Comparison of ENCODE assay signal across 8 cellular contexts in the genomic region with DNA sequence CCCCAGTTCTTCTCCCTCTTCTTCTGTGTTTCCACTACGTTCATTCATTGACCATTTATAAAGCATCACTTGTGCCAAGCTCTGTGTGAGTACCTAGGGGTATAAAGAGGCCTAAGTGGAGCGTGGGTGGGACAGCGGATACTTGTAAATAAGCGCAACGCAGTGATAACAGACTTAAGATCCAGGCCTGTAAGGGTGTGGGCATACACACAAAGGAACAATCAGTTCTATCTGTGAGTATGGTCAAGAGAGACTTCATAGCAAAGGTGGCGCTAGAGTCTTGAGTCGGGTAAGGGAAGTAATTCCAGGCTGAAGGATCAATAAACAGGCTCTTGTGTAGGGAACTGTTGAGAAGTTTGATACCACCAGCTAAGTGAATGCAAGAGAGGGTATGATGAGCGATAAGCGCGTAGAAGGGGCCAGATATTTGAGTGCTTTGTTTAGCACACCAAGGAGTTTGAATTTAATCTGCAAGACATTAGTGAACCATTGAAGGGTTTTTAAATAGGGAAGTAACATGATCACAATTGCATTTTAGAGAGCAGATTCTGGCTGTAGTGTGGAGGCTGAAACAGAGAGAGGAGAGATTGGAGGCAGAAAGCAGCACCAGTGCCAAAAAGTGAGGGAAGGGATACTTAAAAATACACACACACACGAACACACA. TPM values are rescaled to one million over a fixed set of nuclear protein-coding genes. Genes with fewer than 3 reads are reported as not detected.
DNase-seq lines count a peak whose midpoint lies in the region; ATAC-seq, FAIRE-seq and TF ChIP-seq lines count a peak whose summit lies in the region.

No MANE protein-coding gene starts in this region.

- peaks cover 0 to 37% (median 24%) of the 10 kb centered on the region in 9 donors for H3K4me1 ChIP-seq in heart right ventricle
- H3K4me1 ChIP-seq in right cardiac atrium (ENCODE audit: control insufficient read depth, insufficient read depth, low read length), result no peaks in the 10 kb centered on the region

- no peaks in the 10 kb centered on the region for H3K27me3 Mint-ChIP-seq in activated B cell treated with CpG ODN at 0.5 μM for 24 hours
- peaks cover 7 to 17% (median 12%) of the 10 kb centered on the region in 3 donors for H3K27me3 Mint-ChIP-seq in immature natural killer cell (ENCODE audit: low read depth in 3 of 3)

- peaks cover 36% of the 10 kb centered on the region for H3K4me1 Mint-ChIP-seq in activated B cell treated with CpG ODN at 0.5 μM for 24 hours
- H3K4me1 Mint-ChIP-seq in immature natural killer cell, result peaks cover 35 to 49% of the 10 kb centered on the region in 2 donors

- H3K27ac Mint-ChIP-seq in activated B cell treated with CpG ODN at 0.5 μM for 24 hours (peak overlapping the region; percentile 74), immature natural killer cell (peak overlapping the region; percentile 79 to 95 (median 86))

- no peaks in the 10 kb centered on the region for H3K36me3 ChIP-seq in heart right ventricle

- H3K9me3 ChIP-seq in heart right ventricle (no peaks in the 10 kb centered on the region), right cardiac atrium (ENCODE audit: control insufficient read depth, low read length) (no peaks in the 10 kb centered on the region)

- H3K4me3 Mint-ChIP-seq in activated B cell treated with CpG ODN at 0.5 μM for 24 hours, result peak overlapping the region; percentile 85
- peak overlapping the region; percentile 88 to 95 (median 94) for H3K4me3 Mint-ChIP-seq in immature natural killer cell

- H3K27ac ChIP-seq in heart right ventricle (peak overlapping the region in 5 of 10 donors; percentile 86 to 91 (median 89)), right cardiac atrium (ENCODE audit: low read length) (no peak overlapping the region)

- POLR2A ChIA-PET in activated B cell treated with CpG ODN at 0.5 μM for 24 hours (lab: Charles Lee), result interaction anchor here (0.6 to 1.2 kb wide), 3 partner anchors 11 to 181 kb away, joined by 3 to 5 read pairs (median 4); partner anchors contain the start of genes PPHLN1, YAF2 and ZCRB1

- peak overlapping the region in 8 of 10 donors; percentile 62 to 87 (median 76) for H3K4me3 ChIP-seq in heart right ventricle
- no peak overlapping the region for H3K4me3 ChIP-seq in right cardiac atrium (ENCODE audit: low read length)

- no peaks in the 10 kb centered on the region for H3K27me3 ChIP-seq in heart right ventricle
- H3K27me3 ChIP-seq in right cardiac atrium (ENCODE audit: control insufficient read depth, insufficient read depth), result no peaks in the 10 kb centered on the region

- TF ChIP-seq CTCF in heart right ventricle (IDR thresholded peaks at IDR 0.05) (no peak), activated B cell treated with CpG ODN at 0.5 μM for 24 hours (IDR thresholded peaks at IDR 0.05) (no peak)

- no peak for DNase-seq in heart right ventricle
- no peak for DNase-seq in right cardiac atrium
- no peak for DNase-seq in activated B cell treated with CpG ODN at 0.5 μM for 24 hours
- DNase-seq in immature natural killer cell, result no peak
- no peak for DNase-seq in activated gamma-delta T cell treated with Interleukin-2 at 50 U/mL for 16 hours
- no peak for DNase-seq in left lobe of liver (ENCODE audit: low spot score)
- DNase-seq in HTR-8/SVneo (ENCODE audit: insufficient read length, low spot score), result no peak
- DNase-seq in dedifferentiated amniotic fluid mesenchymal stem cell (ENCODE audit: extremely low spot score), result no peak

- H3K9me3 Mint-ChIP-seq in activated B cell treated with CpG ODN at 0.5 μM for 24 hours (no peaks in the 10 kb centered on the region), immature natural killer cell (no peaks in the 10 kb centered on the region)

- 73 to 75% methylated on average over 11 of the region's 11 CpGs for WGBS in heart right ventricle, 2 donors
- 67% methylated on average over 11 of the region's 11 CpGs for WGBS in right cardiac atrium

- intact Hi-C loops in heart right ventricle (cut with DNase I), result loop anchor here in 5 of 10 donors (2.0 to 10.0 kb wide), 7 partner anchors 89 to 439 kb away; partner anchors contain the start of genes YAF2 (in 3 of the 5), PPHLN1 (in 1 of the 5), PRICKLE1 (in 1 of the 5) and ZCRB1 (in 1 of the 5)
- intact Hi-C loops in right cardiac atrium (cut with DNase I), result loop anchor here in 1 of 4 donors (10.0 kb wide), 1 partner anchor 89 kb away; the partner anchor contains the start of gene YAF2
- intact Hi-C loops in activated B cell treated with CpG ODN at 0.5 μM for 24 hours (cut with micrococcal nuclease), result loop anchor here (2.0 to 5.0 kb wide), 5 partner anchors 19 to 1613 kb away; partner anchors contain the start of genes IRAK4 and PUS7L

- FAIRE-seq in HTR-8/SVneo (lab: Jason Lieb, UNC), result no peak

- no peak for ATAC-seq in heart right ventricle
- no peak for ATAC-seq in right cardiac atrium
- no peak for ATAC-seq in activated B cell treated with CpG ODN at 0.5 μM for 24 hours (ENCODE audit: low read depth)
- no peak for ATAC-seq in left lobe of liver

- CTCF ChIA-PET in activated B cell treated with CpG ODN at 0.5 μM for 24 hours (lab: Charles Lee), result interaction anchor here (0.7 kb wide), 1 partner anchor 9 kb away, joined by 3 read pairs; no protein-coding TSS in a partner anchor

- H3K36me3 Mint-ChIP-seq in activated B cell treated with CpG ODN at 0.5 μM for 24 hours (ENCODE audit: low read depth) (peaks cover 2% of the 10 kb centered on the region), immature natural killer cell (no peaks in the 10 kb centered on the region)

RNA-seq across cellular contexts. Expression of gene GXYLT1, which starts 1.0 kb away (rescaled TPM):
- total RNA-seq in heart right ventricle (1 to 10 TPM; 4.2 to 7.8 (median 5.7) TPM), right cardiac atrium (1 to 10 TPM; 5.7 to 8.2 (median 6.2) TPM), activated B cell treated with CpG ODN at 0.5 μM for 24 hours (6.9 and 7.9 TPM in 2 replicates), left lobe of liver (9.2 TPM)
- polyA plus RNA-seq in heart right ventricle (1 to 10 TPM; 1.7 to 2.2 TPM), right cardiac atrium (2.0 TPM), immature natural killer cell (1 to 10 TPM; 3.1 to 5.9 (median 4.1) TPM)
